16 cellular contexts compared by ENCODE assay signal in the genomic region with DNA sequence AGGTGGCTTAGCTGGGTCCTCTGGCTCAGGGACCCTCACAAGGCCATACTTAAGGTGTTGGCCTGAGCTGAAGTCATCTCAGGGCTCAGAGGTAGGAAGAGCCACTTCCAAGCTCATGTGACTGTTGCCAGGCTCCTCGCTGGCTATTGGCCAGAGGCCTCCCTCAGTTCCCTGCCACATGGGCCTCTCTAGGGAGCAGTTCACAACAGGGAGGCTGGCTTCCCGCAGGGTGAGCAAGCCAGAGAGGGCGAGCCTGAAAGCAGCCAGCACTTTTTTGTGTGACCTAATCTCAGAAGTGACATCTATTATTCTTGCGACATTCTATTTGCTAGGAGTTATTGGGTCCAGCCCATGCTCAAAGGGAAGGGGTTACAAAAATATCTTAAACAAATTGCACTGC.
A peak's percentile ranks its signal among the peaks of the same experiment; 100 is the strongest.
DNase-seq lines count a peak whose midpoint lies in the region; ATAC-seq and TF ChIP-seq lines count a peak whose summit lies in the region.
"Had no signal": no experiment of that assay in that cellular context is flagged by ENCODE, and none has a peak within 500 bp of the region (broad histone marks: within the 10 kb centered on the region; RNA-seq: fewer than 3 reads in every experiment).

No MANE protein-coding gene starts in this region.

- H2BK20ac ChIP-seq in IMR-90 (ENCODE audit: low read depth, low read length) = no peak overlapping the region

- H3K27me3 ChIP-seq in IMR-90 (ENCODE audit: control insufficient read depth, insufficient read depth, low read length) (peaks cover 6% of the 10 kb centered on the region), aorta (ENCODE audit: control insufficient read depth in 1 of 2, insufficient read depth in 2 of 2, low read length in 1 of 2) (no peaks in the 10 kb centered on the region), Peyer's patch (no peaks in the 10 kb centered on the region)

- no peak overlapping the region for H3K18ac ChIP-seq in IMR-90 (ENCODE audit: low read depth, low read length)

- H2BK15ac ChIP-seq in IMR-90 (ENCODE audit: low read depth, low read length) = no peak overlapping the region

- no peak overlapping the region for H3K4ac ChIP-seq in IMR-90 (ENCODE audit: low read depth, low read length)

- no peak overlapping the region for H3K9ac ChIP-seq in IMR-90 (ENCODE audit: low read depth, low read length)
- H3K9ac ChIP-seq: KMS-11 had no signal

- ATAC-seq in IMR-90 (ENCODE audit: low read depth) (no peak), aorta (ENCODE audit: low FRiP score) (peak; percentile 45), sciatic nerve (no peak)
- ATAC-seq: SK-N-SH treated with all-trans-retinoic acid at 6 μM for 48 hours had no signal

- no peak overlapping the region for H3K14ac ChIP-seq in IMR-90 (replicated peaks; ENCODE audit: low read depth, low read length)

- H3K9me3 ChIP-seq in IMR-90 (ENCODE audit: control insufficient read depth, insufficient read depth, low read length) = no peaks in the 10 kb centered on the region
- no peaks in the 10 kb centered on the region for H3K9me3 ChIP-seq in aorta (ENCODE audit: control insufficient read depth, low read length)
- H3K9me3 ChIP-seq in Peyer's patch = no peaks in the 10 kb centered on the region
- H3K9me3 ChIP-seq: Caco-2 had no signal

- CTCF ChIA-PET in IMR-90 (lab: Yijun Ruan, JAX) = interaction anchor here (1.0 kb wide), 1 partner anchor 12 kb away, joined by 4 read pairs; no protein-coding TSS in a partner anchor

- H2BK120ac ChIP-seq in IMR-90 (ENCODE audit: low read depth, low read length) = no peak overlapping the region

- H3K36me3 ChIP-seq in IMR-90 (ENCODE audit: control insufficient read depth, insufficient read depth, low read length) = no peaks in the 10 kb centered on the region
- H3K36me3 ChIP-seq in aorta (ENCODE audit: control insufficient read depth in 1 of 2, insufficient read depth in 2 of 2, low read length in 1 of 2) = no peaks in the 10 kb centered on the region
- no peaks in the 10 kb centered on the region for H3K36me3 ChIP-seq in Peyer's patch

- H3K4me1 ChIP-seq in IMR-90 (ENCODE audit: control insufficient read depth, insufficient read depth, low read length) (no peaks in the 10 kb centered on the region), aorta (ENCODE audit: control insufficient read depth in 1 of 2, insufficient read depth in 2 of 2, low read length in 2 of 2) (no peaks in the 10 kb centered on the region), Peyer's patch (no peaks in the 10 kb centered on the region)
- H3K4me1 ChIP-seq: Caco-2 had no signal

- no peaks in the 10 kb centered on the region for H3K9me1 ChIP-seq in IMR-90 (ENCODE audit: insufficient read depth, low read length)

- H3K27ac ChIP-seq in IMR-90 (ENCODE audit: insufficient read depth, low read length) (no peak overlapping the region), aorta (ENCODE audit: low read depth in 1 of 2, low read length in 2 of 2) (no peak overlapping the region), Peyer's patch (no peak overlapping the region)
- H3K27ac ChIP-seq: HL-60, KMS-11 had no signal

- no peak overlapping the region for H2AFZ ChIP-seq in IMR-90 (replicated peaks; ENCODE audit: low read length, poor library complexity)

- in situ Hi-C loops in IMR-90 (cut with MboI; ENCODE audit: low sequenced_read_pairs) = no loop called here

- no peak overlapping the region for H4K91ac ChIP-seq in IMR-90 (ENCODE audit: insufficient read depth, low read depth, low read length)

- no peak for TF ChIP-seq CTCF in IMR-90 (conservative IDR thresholded peaks at IDR 0.05; ENCODE audit: low read depth, low read length)
- TF ChIP-seq CTCF in cardiac fibroblast (IDR thresholded peaks at IDR 0.05; ENCODE audit: low read depth, low read length) = no peak
- no peak for TF ChIP-seq CTCF in Peyer's patch (IDR thresholded peaks at IDR 0.05)

- H2AK5ac ChIP-seq in IMR-90 (ENCODE audit: low read depth, low read length) = no peak overlapping the region

- no peak overlapping the region for H2AK9ac ChIP-seq in IMR-90 (replicated peaks; ENCODE audit: low read depth, low read length, poor library complexity)

- H3K23ac ChIP-seq in IMR-90 (ENCODE audit: low read depth, low read length) = no peak overlapping the region

- no peaks in the 10 kb centered on the region for H4K20me1 ChIP-seq in IMR-90 (ENCODE audit: insufficient read depth, low read length)

- no peak overlapping the region for H2BK5ac ChIP-seq in IMR-90 (ENCODE audit: low read depth, low read length, poor library complexity, severe bottlenecking)

- DNase-seq in NCI-H2081 (lab: John Stamatoyannopoulos, UW) = peak; percentile 6 to 43
- no peak for DNase-seq in NCI-H2081 treated with DMSO at 0.1 percent for 48 hours (lab: John Stamatoyannopoulos, UW)
- no peak for DNase-seq in IMR-90
- DNase-seq in cardiac fibroblast (ENCODE audit: low read depth in 2 of 2) = peak; percentile 6 to 22
- DNase-seq in aorta = peak; percentile 50 to 74
- no peak for DNase-seq in sciatic nerve (ENCODE audit: low spot score)
- DNase-seq in Peyer's patch = no peak
- DNase-seq in DMS114 treated with DMSO at 0.1 percent for 48 hours (lab: John Stamatoyannopoulos, UW; ENCODE audit: unreplicated experiment) = no peak
- DNase-seq: Caco-2, NCI-H2029 treated with DMSO at 0.1 percent for 48 hours, NCI-H446 treated with DMSO at 0.1 percent for 48 hours, NCI-H82, SHP77 had no signal

- no peak overlapping the region for H3K56ac ChIP-seq in IMR-90 (ENCODE audit: extremely low read depth, insufficient read depth, low read length)

- H3K79me1 ChIP-seq in IMR-90 (ENCODE audit: low read depth in 1 of 2, low read length in 2 of 2) = no peaks in the 10 kb centered on the region

- intact Hi-C loops in IMR-90 (cut with micrococcal nuclease) = loop anchor here (1.0 kb wide), 1 partner anchor 10 kb away; no protein-coding TSS in a partner anchor
- intact Hi-C loops in aorta (cut with DNase I) = loop anchor here in 1 of 2 donors (5.0 kb wide), 1 partner anchor 46 kb away; no protein-coding TSS in a partner anchor
- intact Hi-C loops in sciatic nerve (cut with DNase I) = no loop called here

- no CpG with 5 or more reads among the region's 4 CpGs for WGBS in IMR-90 (ENCODE audit: extremely low coverage in 2 of 2, insufficient read length in 1 of 2), 2 experiments
- WGBS in aorta, 2 donors = 46 to 59% methylated on average over 4 of the region's 4 CpGs

- H3K4me3 ChIP-seq in IMR-90 (ENCODE audit: insufficient read depth, low read depth, low read length) = no peak overlapping the region
- H3K4me3 ChIP-seq in cardiac fibroblast (replicated peaks in 1 of 2; ENCODE audit: low read depth in 2 of 2, low read length in 2 of 2) = no peak overlapping the region
- H3K4me3 ChIP-seq in aorta (ENCODE audit: low read length in 2 of 2) = no peak overlapping the region
- H3K4me3 ChIP-seq in Peyer's patch = no peak overlapping the region

- BruUV-seq in IMR-90 (replicated peaks; lab: Mats Ljungman, UMichigan) = no TSS peak

- H4K8ac ChIP-seq in IMR-90 (ENCODE audit: low read depth in 2 of 2, low read length in 2 of 2) = no peak overlapping the region

- no peak overlapping the region for H3K4me2 ChIP-seq in IMR-90 (ENCODE audit: low read depth, low read length)
- H3K4me2 ChIP-seq: KMS-11 had no signal

- TF ChIP-seq RAD21 in IMR-90 (IDR thresholded peaks at IDR 0.05; ENCODE audit: low read length) = no peak

- H4K5ac ChIP-seq in IMR-90 (ENCODE audit: low read depth, low read length) = no peak overlapping the region

- POLR2A ChIA-PET in IMR-90 (lab: Charles Lee; ENCODE audit: unreplicated experiment) = no interaction called here

- TF ChIP-seq POLR2A in IMR-90 (IDR thresholded peaks at IDR 0.05; ENCODE audit: low read depth, low read length) (no peak), Peyer's patch (IDR thresholded peaks at IDR 0.05) (no peak)

- dilution Hi-C loops in IMR-90 (cut with HindIII; ENCODE audit: low sequenced_read_pairs, unreplicated experiment) = no loop called here

TF ChIP-seq in IMR-90, 13 proteins besides CTCF, POLR2A, EP300 and RAD21:
- TF ChIP-seq FOS (IDR thresholded peaks at IDR 0.05; ENCODE audit: low read depth, low read length) = no peak
- no peak for TF ChIP-seq RFX5 (IDR thresholded peaks at IDR 0.05; ENCODE audit: low read depth, low read length)
- no peak for TF ChIP-seq MAZ (IDR thresholded peaks at IDR 0.05; ENCODE audit: borderline replicate concordance, low read depth, low read length)
- no peak for TF ChIP-seq CHD1 (IDR thresholded peaks at IDR 0.05; ENCODE audit: low read depth, low read length)
- TF ChIP-seq SMC3 (IDR thresholded peaks at IDR 0.05; ENCODE audit: low read depth, low read length) = no peak
- no peak for TF ChIP-seq MAFK (IDR thresholded peaks at IDR 0.05; ENCODE audit: low read depth, low read length)
- 0 out of 2 replicates have a peak, but pooled peaks have one; percentile 22 for TF ChIP-seq CEBPB (IDR thresholded peaks at IDR 0.05; ENCODE audit: low read depth, low read length)

Comparison
In these comparisons a context has a peak if more than half of its experiments do, and no peak if none do; other contexts are left out.
1. DNase-seq: peak in NCI-H2081 (2 of 2), cardiac fibroblast (2 of 2) and aorta (2 of 2); none in NCI-H2081 treated with DMSO at 0.1 percent for 48 hours (single experiment), IMR-90 (single experiment), sciatic nerve (single experiment), Peyer's patch (0 of 3) and DMS114 treated with DMSO at 0.1 percent for 48 hours (single experiment).